11 cellular contexts compared by ENCODE assay signal in the genomic region with DNA sequence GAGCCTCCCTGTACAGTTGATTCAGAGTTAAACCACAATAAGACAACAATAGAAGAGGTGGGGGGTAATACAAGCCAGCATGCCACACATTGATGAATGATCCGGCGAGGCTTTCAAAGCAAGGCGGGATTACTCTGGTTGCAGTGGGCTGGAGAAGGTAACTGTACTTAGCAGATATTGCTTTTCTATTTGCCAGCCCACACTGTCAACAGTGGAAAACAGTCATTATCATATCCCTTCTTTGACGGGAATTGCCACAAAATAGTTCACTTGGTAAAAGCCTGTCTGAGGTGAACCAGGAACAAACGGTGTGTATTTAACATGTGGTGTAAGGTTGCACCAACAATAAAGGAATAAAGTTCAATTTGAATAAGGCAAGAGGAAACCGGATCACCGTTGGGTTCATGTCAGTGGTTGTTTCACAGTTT. TPM values are rescaled to one million over a fixed set of nuclear protein-coding genes. Genes with fewer than 3 reads are reported as not detected.
"Had no signal": no experiment of that assay in that cellular context is flagged by ENCODE, and none has a peak within 500 bp of the region (broad histone marks: within the 10 kb centered on the region; RNA-seq: fewer than 3 reads in every experiment).

No MANE protein-coding gene starts in this region.

- H3K27ac ChIP-seq: esophagus muscularis mucosa, tibial nerve, vagina had no signal

- H3K4me3 ChIP-seq: esophagus muscularis mucosa, skin epidermis, tibial nerve, vagina had no signal

- H3K4me1 Mint-ChIP-seq: activated T-helper 17 cell treated with anti-CD3 and anti-CD28 coated beads, Interleukin-2, amount 50 U/mL, for 72 hours had no signal

- H3K9me3 Mint-ChIP-seq: activated naive CD4-positive, alpha-beta T cell treated with anti-CD3 and anti-CD28 coated beads for 36 hours; activated T-helper 17 cell treated with anti-CD3 and anti-CD28 coated beads, Interleukin-2, amount 50 U/mL, for 72 hours had no signal

- H3K9me3 ChIP-seq: esophagus muscularis mucosa, tibial nerve, vagina had no signal

- H3K27ac Mint-ChIP-seq: activated naive CD4-positive, alpha-beta T cell treated with anti-CD3 and anti-CD28 coated beads for 36 hours; activated T-helper 17 cell treated with anti-CD3 and anti-CD28 coated beads, Interleukin-2, amount 50 U/mL, for 72 hours had no signal

- FAIRE-seq: endometrium had no signal

- H3K4me3 Mint-ChIP-seq: activated naive CD4-positive, alpha-beta T cell treated with anti-CD3 and anti-CD28 coated beads for 36 hours; activated T-helper 17 cell treated with anti-CD3 and anti-CD28 coated beads, Interleukin-2, amount 50 U/mL, for 72 hours; naive thymus-derived CD4-positive, alpha-beta T cell had no signal

- DNase-seq: activated CD4-positive, alpha-beta T cell treated with anti-CD3 and anti-CD28 coated beads for 48 hours; activated naive CD4-positive, alpha-beta T cell treated with anti-CD3 and anti-CD28 coated beads for 36 hours; activated T-cell treated with anti-CD3 and anti-CD28 coated beads for 4 hours; midbrain; naive thymus-derived CD4-positive, alpha-beta T cell had no signal

- H3K36me3 ChIP-seq: esophagus muscularis mucosa, tibial nerve, vagina had no signal

- H3K4me1 ChIP-seq: esophagus muscularis mucosa, tibial nerve, vagina had no signal

- H3K27me3 ChIP-seq: tibial nerve, vagina had no signal

RNA-seq across cellular contexts. Expression of gene KCNJ15, which starts 5.8 kb away (rescaled TPM):
- polyA plus RNA-seq: naive thymus-derived CD4-positive, alpha-beta T cell had no signal
